ENCODE assay signal across 33 cellular contexts in genomic region chr15:38070778-38071177, GRCh38.
DNase-seq lines count a peak whose midpoint lies in the region; ATAC-seq and TF ChIP-seq lines count a peak whose summit lies in the region.
"Had no signal": no experiment of that assay in that cellular context is flagged by ENCODE, and none has a peak within 500 bp of the region (broad histone marks: within the 10 kb centered on the region; RNA-seq: fewer than 3 reads in every experiment).

No MANE protein-coding gene starts in this region.

- no peaks in the 10 kb centered on the region; the same call in 1 of the 2 replicates for H3K27me3 Mint-ChIP-seq in HFFc6 (ENCODE audit: insufficient read depth)

- DNase-seq in colonic mucosa (no peak), mesenchymal stem cell (peak; percentile 35), HFFc6 (no peak), GM13977 (ENCODE audit: low spot score) (no peak)
- DNase-seq: activated CD4-positive, alpha-beta T cell treated with anti-CD3 and anti-CD28 coated beads for 4 hours; activated CD8-positive, alpha-beta memory T cell treated with anti-CD3 and anti-CD28 coated beads for 24 hours; activated T-cell treated with anti-CD3 and anti-CD28 coated beads for 4 hours; anterior cingulate cortex; BE2C; DMS153; effector CD8-positive, alpha-beta T cell; left ventricle myocardium superior; midbrain; naive thymus-derived CD4-positive, alpha-beta T cell; NCI-H1092; NCI-H1694 treated with DMSO at 0.1 percent for 48 hours; NCI-H446 treated with DMSO at 0.1 percent for 48 hours; NCI-H82; ovary; SJCRH30; stimulated activated naive B cell treated with anti-CD40 and anti-IgM and Interleukin-4, amounts not matched to agents 10 μg/mL and 1 μg/mL and 100 μg/mL, for 72 hours; SW 1271; T-helper 9 cell; testis; WERI-Rb-1 had no signal

- H3K4me1 Mint-ChIP-seq in HFFc6 (ENCODE audit: low read depth), result peaks cover 71% of the 10 kb centered on the region

- H2AFZ ChIP-seq in mesenchymal stem cell (ENCODE audit: low read depth, low read length), result no peak overlapping the region

- H3K79me1 ChIP-seq in mesenchymal stem cell (replicated peaks; ENCODE audit: low read length, poor library complexity, severe bottlenecking), result no peaks in the 10 kb centered on the region

- H3K36me3 ChIP-seq in HEK293 (ENCODE audit: control insufficient read depth in 2 of 2, insufficient read depth in 1 of 2, low read length in 2 of 2) (no peaks in the 10 kb centered on the region), colonic mucosa (no peaks in the 10 kb centered on the region), mesenchymal stem cell (ENCODE audit: control insufficient read depth in 1 of 2, insufficient read depth in 2 of 2, low read depth in 1 of 2, low read length in 2 of 2) (no peaks in the 10 kb centered on the region), subcutaneous abdominal adipose tissue (ENCODE audit: control insufficient read depth in 5 of 5, insufficient read depth in 5 of 5, low read length in 5 of 5) (no peaks in the 10 kb centered on the region)
- H3K36me3 ChIP-seq: BE2C, cardiac muscle cell, ovary, SJCRH30, vagina, WERI-Rb-1 had no signal

- H3K9me3 ChIP-seq in HEK293 (ENCODE audit: control insufficient read depth, insufficient read depth, low read depth, low read length) (no peaks in the 10 kb centered on the region), colonic mucosa (no peaks in the 10 kb centered on the region), mesenchymal stem cell (ENCODE audit: control insufficient read depth, low read length) (no peaks in the 10 kb centered on the region), subcutaneous abdominal adipose tissue (ENCODE audit: control insufficient read depth in 5 of 5, low read length in 5 of 5) (no peaks in the 10 kb centered on the region)
- H3K9me3 ChIP-seq: BE2C, ovary, SJCRH30, testis, vagina had no signal

- H3K27ac ChIP-seq in HEK293 (ENCODE audit: extremely low read depth, low read depth, low read length), result no peak overlapping the region
- H3K27ac ChIP-seq in colonic mucosa, result peak overlapping the region; percentile 84
- no peak overlapping the region for H3K27ac ChIP-seq in mesenchymal stem cell (ENCODE audit: low read length, poor library complexity, severe bottlenecking)
- peak overlapping the region; percentile 98 for H3K27ac ChIP-seq in subcutaneous abdominal adipose tissue (ENCODE audit: low read depth, low read length)
- H3K27ac ChIP-seq: cardiac muscle cell, ovary, SJCRH30, vagina, WERI-Rb-1 had no signal

- no peak overlapping the region; the same call in 1 of the 2 replicates for H3K27ac Mint-ChIP-seq in HFFc6
- H3K27ac Mint-ChIP-seq: activated naive CD4-positive, alpha-beta T cell treated with anti-CD3 and anti-CD28 coated beads, Interleukin-2, amount 50 U/mL, for 72 hours; activated T-helper 2 cell treated with anti-CD3 and anti-CD28 coated beads, Interferon-gamma antibody, Interleukin-2, Interleukin-4, amounts not matched to agents 10 μg/mL and 5 μg/mL and 100 μg/mL, durations not matched to agents 14 hours and 24 hours and 36 hours; naive thymus-derived CD4-positive, alpha-beta T cell; stimulated activated naive B cell treated with anti-CD40 and anti-IgM and Interleukin-4, amounts not matched to agents 10 μg/mL and 1 μg/mL and 100 μg/mL, for 72 hours had no signal

- no peak overlapping the region for H2BK15ac ChIP-seq in mesenchymal stem cell (ENCODE audit: low read depth, poor library complexity, severe bottlenecking)

- no peak overlapping the region for H3K18ac ChIP-seq in mesenchymal stem cell (ENCODE audit: low read depth in 1 of 2, low read length in 2 of 2)

- H3K23ac ChIP-seq in mesenchymal stem cell (ENCODE audit: low read length in 2 of 2), result no peak overlapping the region

- POLR2A ChIA-PET in HEK293 (lab: Yijun Ruan, JAX), result no interaction called here

- H3K27me3 ChIP-seq in colonic mucosa, result no peaks in the 10 kb centered on the region
- no peaks in the 10 kb centered on the region for H3K27me3 ChIP-seq in mesenchymal stem cell (ENCODE audit: control insufficient read depth in 1 of 2, insufficient read depth in 1 of 2, low read length in 2 of 2)
- no peaks in the 10 kb centered on the region for H3K27me3 ChIP-seq in subcutaneous abdominal adipose tissue (ENCODE audit: control insufficient read depth in 5 of 5, insufficient read depth in 4 of 5, low read length in 5 of 5)
- H3K27me3 ChIP-seq: BE2C, cardiac muscle cell, ovary, SJCRH30, testis, vagina had no signal

- H3K9me3 Mint-ChIP-seq in HFFc6, result no peaks in the 10 kb centered on the region
- H3K9me3 Mint-ChIP-seq: activated naive CD4-positive, alpha-beta T cell treated with anti-CD3 and anti-CD28 coated beads, Interleukin-2, amount 50 U/mL, for 72 hours; activated T-helper 2 cell treated with anti-CD3 and anti-CD28 coated beads, Interferon-gamma antibody, Interleukin-2, Interleukin-4, amounts not matched to agents 10 μg/mL and 5 μg/mL and 100 μg/mL, durations not matched to agents 14 hours and 24 hours and 36 hours; stimulated activated naive B cell treated with anti-CD40 and anti-IgM and Interleukin-4, amounts not matched to agents 10 μg/mL and 1 μg/mL and 100 μg/mL, for 72 hours had no signal

- no peak overlapping the region for H2BK120ac ChIP-seq in mesenchymal stem cell (ENCODE audit: low read depth, low read length)

- H3K4me3 Mint-ChIP-seq in HFFc6, result no peak overlapping the region
- H3K4me3 Mint-ChIP-seq: stimulated activated naive B cell treated with anti-CD40 and anti-IgM and Interleukin-4, amounts not matched to agents 10 μg/mL and 1 μg/mL and 100 μg/mL, for 72 hours had no signal

- H2BK12ac ChIP-seq in mesenchymal stem cell (ENCODE audit: low read length in 2 of 2), result no peak overlapping the region

- no peak overlapping the region for H3K4me2 ChIP-seq in mesenchymal stem cell (ENCODE audit: low read length, poor library complexity, severe bottlenecking)

- H3K4me3 ChIP-seq in HEK293 (ENCODE audit: low read depth, low read length), result no peak overlapping the region
- no peak overlapping the region for H3K4me3 ChIP-seq in colonic mucosa
- no peak overlapping the region for H3K4me3 ChIP-seq in mesenchymal stem cell (ENCODE audit: insufficient read depth in 1 of 2, low read depth in 1 of 2, low read length in 2 of 2)
- no peak overlapping the region for H3K4me3 ChIP-seq in subcutaneous abdominal adipose tissue (ENCODE audit: low read depth in 1 of 5, low read length in 5 of 5)
- H3K4me3 ChIP-seq: cardiac muscle cell, ovary, SJCRH30, skin epidermis, testis, vagina had no signal

- CTCF ChIA-PET in HEK293 (lab: Yijun Ruan, JAX), result no interaction called here

- no peak overlapping the region for H2BK5ac ChIP-seq in mesenchymal stem cell (ENCODE audit: low read depth, low read length, poor library complexity, severe bottlenecking)

- in situ Hi-C loops in GM13977 (cut with MboI; ENCODE audit: low pct_unique_long_range_greater_than_20kb, low sequenced_read_pairs, unreplicated experiment), result no loop called here

- H4K8ac ChIP-seq in mesenchymal stem cell (ENCODE audit: low read length), result no peak overlapping the region

- H3K14ac ChIP-seq in mesenchymal stem cell (ENCODE audit: low read length in 2 of 2), result no peak overlapping the region

- 100% methylated on average over 1 of the region's 4 CpGs for WGBS in mesenchymal stem cell

- no peaks in the 10 kb centered on the region for H3K36me3 Mint-ChIP-seq in HFFc6 (ENCODE audit: low read depth)

- H4K91ac ChIP-seq in mesenchymal stem cell (ENCODE audit: low read length), result no peak overlapping the region

- ATAC-seq in HG03469 (IDR thresholded peaks at IDR 0.05; ENCODE audit: unreplicated experiment), result no peak
- ATAC-seq: left ventricle myocardium superior; naive thymus-derived CD4-positive, alpha-beta T cell; stimulated activated naive B cell treated with anti-CD40 and anti-IgM and Interleukin-4, amounts not matched to agents 10 μg/mL and 1 μg/mL and 100 μg/mL, for 72 hours had no signal

- peaks cover 17% of the 10 kb centered on the region for H3K4me1 ChIP-seq in HEK293 (ENCODE audit: control insufficient read depth, insufficient read depth, low read length)
- peaks cover 5% of the 10 kb centered on the region for H3K4me1 ChIP-seq in colonic mucosa
- H3K4me1 ChIP-seq in mesenchymal stem cell (ENCODE audit: control insufficient read depth, insufficient read depth, low read depth, low read length), result peaks cover 4% of the 10 kb centered on the region
- H3K4me1 ChIP-seq in subcutaneous abdominal adipose tissue (ENCODE audit: control insufficient read depth in 5 of 5, insufficient read depth in 5 of 5, low read length in 5 of 5), result peaks cover 8 to 46% (median 44%) of the 10 kb centered on the region in 5 donors

- H3K9ac ChIP-seq in colonic mucosa (ENCODE audit: low read depth in 2 of 2, low read length in 2 of 2) (no peak overlapping the region), mesenchymal stem cell (ENCODE audit: low read length) (no peak overlapping the region), subcutaneous abdominal adipose tissue (ENCODE audit: low read length in 5 of 5) (no peak overlapping the region)

- intact Hi-C loops in colonic mucosa (cut with DNase I), result loop anchor here (10.0 kb wide), 2 partner anchors 54 to 184 kb away; partner anchors contain the start of gene SPRED1

- TF ChIP-seq CTCF in HEK293 (tag by site-specific recombination; IDR thresholded peaks at IDR 0.05) (no peak), colonic mucosa (IDR thresholded peaks at IDR 0.05) (no peak), HFFc6 (IDR thresholded peaks at IDR 0.05) (no peak), GM13977 (IDR thresholded peaks at IDR 0.05; ENCODE audit: extremely low read depth, insufficient read depth, missing control alignments) (no peak)

- H2AK5ac ChIP-seq in mesenchymal stem cell (ENCODE audit: low read length, severe bottlenecking), result no peak overlapping the region

- no peak overlapping the region for H3K4ac ChIP-seq in mesenchymal stem cell (ENCODE audit: low read depth in 1 of 2, low read length in 2 of 2)

TF ChIP-seq in HEK293, 187 proteins besides CTCF, POLR2A, EP300 and RAD21:
- TF ChIP-seq ZNF133 (tag by site-specific recombination; IDR thresholded peaks at IDR 0.05), result no peak
- TF ChIP-seq ZSCAN4 (tag by site-specific recombination; IDR thresholded peaks at IDR 0.05), result 0 out of 2 replicates have a peak, but pooled peaks have one; percentile 14
TF ChIP-seq in HEK293: peak in this region for 1.

Comparison
In these comparisons a context has a peak if more than half of its experiments do, and no peak if none do; other contexts are left out.
1. H3K27ac ChIP-seq: peak in colonic mucosa (single experiment) and subcutaneous abdominal adipose tissue (single experiment); none in HEK293 (single experiment) and mesenchymal stem cell (single experiment).